Comparison of ENCODE assay signal across 24 cellular contexts in genomic region chr9:89539374-89539773, GRCh38. TPM values are rescaled to one million over a fixed set of nuclear protein-coding genes. Genes with fewer than 3 reads are reported as not detected.
DNase-seq lines count a peak whose midpoint lies in the region; ATAC-seq, FAIRE-seq and TF ChIP-seq lines count a peak whose summit lies in the region.
"Had no signal": no experiment of that assay in that cellular context is flagged by ENCODE, and none has a peak within 500 bp of the region (broad histone marks: within the 10 kb centered on the region; RNA-seq: fewer than 3 reads in every experiment).

No MANE protein-coding gene starts in this region.

- H3K27ac ChIP-seq in HepG2 (ENCODE audit: extremely low read length, insufficient read depth, low read length), result no peak overlapping the region
- H3K27ac ChIP-seq in right lobe of liver, result no peak overlapping the region
- no peak overlapping the region for H3K27ac ChIP-seq in endothelial cell of umbilical vein (ENCODE audit: insufficient read depth, low read depth, low read length)
- H3K27ac ChIP-seq: BLaER1 treated with 17β-estradiol and CSF1 and Interleukin-3, amounts not matched to agents 10 nM and 100 nM; body of pancreas; HL-60; left lung; SJCRH30 had no signal

- H3K9me1 ChIP-seq in endothelial cell of umbilical vein (replicated peaks; ENCODE audit: control insufficient read depth, extremely low read depth, insufficient read depth, low read length), result no peaks in the 10 kb centered on the region

- intact Hi-C loops in HepG2 (cut with micrococcal nuclease; ENCODE audit: unreplicated experiment), result no loop called here
- intact Hi-C loops in right lobe of liver (cut with DNase I), result loop anchor here in 1 of 2 donors (10.0 kb wide), 1 partner anchor 145 kb away; no protein-coding TSS in a partner anchor
- intact Hi-C loops in endothelial cell of umbilical vein (cut with micrococcal nuclease), result no loop called here

- TF ChIP-seq POLR2A in HepG2 (IDR thresholded peaks at IDR 0.05; ENCODE audit: insufficient read depth in 1 of 2, low read depth in 2 of 2, low read length in 2 of 2), result no peak
- TF ChIP-seq POLR2A in right lobe of liver (IDR thresholded peaks at IDR 0.05), result no peak
- TF ChIP-seq POLR2A in endothelial cell of umbilical vein (IDR thresholded peaks at IDR 0.05; ENCODE audit: low read depth, low read length), result no peak

- H3K4me1 Mint-ChIP-seq in T-helper 17 cell, result peaks cover 53% of the 10 kb centered on the region

- H3K27ac Mint-ChIP-seq in T-helper 17 cell, result peak overlapping the region; percentile 81
- H3K27ac Mint-ChIP-seq: mesothelial cell of epicardium, naive B cell had no signal

- FAIRE-seq in HepG2 (lab: Jason Lieb, UNC) (no peak), endothelial cell of umbilical vein (lab: Jason Lieb, UNC) (no peak)
- FAIRE-seq: D721Med, small intestine had no signal

- BruUV-seq in HepG2 (replicated peaks; lab: Mats Ljungman, UMichigan) (no TSS peak), endothelial cell of umbilical vein (replicated peaks; lab: Mats Ljungman, UMichigan) (no TSS peak)

- H3K27me3 ChIP-seq in HepG2 (ENCODE audit: control insufficient read depth in 1 of 2, insufficient read depth in 2 of 2, low read length in 2 of 2) (peaks cover 2 to 22% of the 10 kb centered on the region in 2 experiments; a peak in 3 of 5 replicates), right lobe of liver (no peaks in the 10 kb centered on the region), endothelial cell of umbilical vein (ENCODE audit: control insufficient read depth in 2 of 2, insufficient read depth in 2 of 2, low read length in 2 of 2) (no peaks in the 10 kb centered on the region)
- H3K27me3 ChIP-seq: body of pancreas, left lung, SJCRH30 had no signal

- H3K4me3 Mint-ChIP-seq in T-helper 17 cell, result no peak overlapping the region
- H3K4me3 Mint-ChIP-seq: activated CD8-positive, alpha-beta memory T cell treated with anti-CD3 and anti-CD28 coated beads, Interleukin-2, amount 10 ng/mL, durations not matched to agents 7 days and 5 days; mesothelial cell of epicardium; naive B cell had no signal

- H3K36me3 Mint-ChIP-seq in T-helper 17 cell (ENCODE audit: low read depth), result no peaks in the 10 kb centered on the region
- H3K36me3 Mint-ChIP-seq: mesothelial cell of epicardium, naive B cell had no signal

- H3K4me1 ChIP-seq in HepG2 (ENCODE audit: insufficient read depth, low read length) (peaks cover 15% of the 10 kb centered on the region), right lobe of liver (no peaks in the 10 kb centered on the region), endothelial cell of umbilical vein (ENCODE audit: control insufficient read depth, extremely low read depth, insufficient read depth, low read length) (no peaks in the 10 kb centered on the region)
- H3K4me1 ChIP-seq: SJCRH30 had no signal

- CTCF ChIA-PET in HepG2 (lab: Yijun Ruan, JAX; ENCODE audit: low intra/inter-chr PET ratio, low total read pairs) (no interaction called here), endothelial cell of umbilical vein (lab: Charles Lee) (interaction anchor here (1.5 to 2.6 kb wide), 2 partner anchors 9 to 11 kb away, joined by 3 to 17 read pairs; no protein-coding TSS in a partner anchor)

- POLR2A ChIA-PET in HepG2 (lab: Yijun Ruan, JAX) (no interaction called here), endothelial cell of umbilical vein (lab: Charles Lee) (no interaction called here)

- no peak overlapping the region for H3K4me3 ChIP-seq in HepG2 (replicated peaks in 1 of 3; ENCODE audit: insufficient read depth in 1 of 3, low read depth in 2 of 3, low read length in 3 of 3)
- no peak overlapping the region for H3K4me3 ChIP-seq in right lobe of liver
- no peak overlapping the region for H3K4me3 ChIP-seq in endothelial cell of umbilical vein (replicated peaks in 1 of 3; ENCODE audit: insufficient read depth in 1 of 3, low read depth in 1 of 3, low read length in 3 of 3)
- H3K4me3 ChIP-seq: BLaER1 treated with 17β-estradiol and CSF1 and Interleukin-3, amounts not matched to agents 10 nM and 100 nM; body of pancreas; left lung; SJCRH30 had no signal

- H3K9me3 ChIP-seq in HepG2 (ENCODE audit: low read length), result no peaks in the 10 kb centered on the region
- H3K9me3 ChIP-seq in right lobe of liver, result no peaks in the 10 kb centered on the region
- no peaks in the 10 kb centered on the region for H3K9me3 ChIP-seq in T-helper 17 cell (ENCODE audit: control insufficient read depth, low read length, poor library complexity, severe bottlenecking)
- H3K9me3 ChIP-seq in endothelial cell of umbilical vein (replicated peaks; ENCODE audit: control insufficient read depth, insufficient read depth, low read length), result no peaks in the 10 kb centered on the region
- H3K9me3 ChIP-seq: BLaER1 treated with 17β-estradiol and CSF1 and Interleukin-3, amounts not matched to agents 10 nM and 100 nM; body of pancreas; left lung; SJCRH30 had no signal

- no peaks in the 10 kb centered on the region for H3K36me3 ChIP-seq in HepG2 (replicated peaks in 1 of 2; ENCODE audit: control insufficient read depth in 1 of 2, insufficient read depth in 2 of 2, low read length in 2 of 2)
- no peaks in the 10 kb centered on the region for H3K36me3 ChIP-seq in right lobe of liver
- no peaks in the 10 kb centered on the region for H3K36me3 ChIP-seq in endothelial cell of umbilical vein (ENCODE audit: control insufficient read depth in 2 of 2, extremely low read depth in 1 of 2, insufficient read depth in 2 of 2, low read length in 2 of 2)
- H3K36me3 ChIP-seq: BLaER1 treated with 17β-estradiol and CSF1 and Interleukin-3, amounts not matched to agents 10 nM and 100 nM; left lung; SJCRH30 had no signal

- TF ChIP-seq EP300 in HepG2 (IDR thresholded peaks at IDR 0.05; ENCODE audit: low read depth in 2 of 2, low read length in 2 of 2) (no peak), HepG2 (CRISPR knock-in tag; IDR thresholded peaks at IDR 0.05; ENCODE audit: borderline replicate concordance) (no peak)

- WGBS in HepG2 (ENCODE audit: low lambda C conversion rate), result no CpG with 5 or more reads among the region's 8 CpGs
- no CpG with 5 or more reads among the region's 8 CpGs for WGBS in right lobe of liver (ENCODE audit: insufficient coverage, low coverage, low lambda C conversion rate, missing lambda C conversion rate)

- TF ChIP-seq RAD21 in HepG2 (CRISPR knock-in tag; IDR thresholded peaks at IDR 0.05), result no peak

- ATAC-seq in HepG2, result no peak
- ATAC-seq in right lobe of liver, result no peak
- no peak for ATAC-seq in T-helper 17 cell
- ATAC-seq in HG03175 (IDR thresholded peaks at IDR 0.05; ENCODE audit: unreplicated experiment), result no peak
- ATAC-seq: activated CD8-positive, alpha-beta memory T cell treated with anti-CD3 and anti-CD28 coated beads, Interleukin-2, amount 10 ng/mL, durations not matched to agents 7 days and 5 days; body of pancreas had no signal

- dilution Hi-C loops in endothelial cell of umbilical vein (cut with MboI; ENCODE audit: extremely low pct_ligation_motif_present, low sequenced_read_pairs), result no loop called here

- no peak overlapping the region for H3K4me2 ChIP-seq in HepG2 (ENCODE audit: low read depth, low read length)
- no peak overlapping the region for H3K4me2 ChIP-seq in endothelial cell of umbilical vein (ENCODE audit: insufficient read depth, low read length)
- H3K4me2 ChIP-seq: BLaER1 treated with 17β-estradiol and CSF1 and Interleukin-3, amounts not matched to agents 10 nM and 100 nM had no signal

- H4K20me1 ChIP-seq in HepG2 (ENCODE audit: insufficient read depth, low read length) (no peaks in the 10 kb centered on the region), endothelial cell of umbilical vein (replicated peaks; ENCODE audit: control insufficient read depth, extremely low read depth, insufficient read depth, low read length) (no peaks in the 10 kb centered on the region)
- H4K20me1 ChIP-seq: BLaER1 treated with 17β-estradiol and CSF1 and Interleukin-3, amounts not matched to agents 10 nM and 100 nM had no signal

- TF ChIP-seq CTCF in HepG2 (CRISPR knock-in tag; IDR thresholded peaks at IDR 0.05), result no peak
- no peak for TF ChIP-seq CTCF in right lobe of liver (IDR thresholded peaks at IDR 0.05)
- no peak for TF ChIP-seq CTCF in endothelial cell of umbilical vein (IDR thresholded peaks at IDR 0.05; ENCODE audit: extremely low read depth in 1 of 2, insufficient read depth in 1 of 2, low read depth in 1 of 2, low read length in 2 of 2)

- H3K27me3 Mint-ChIP-seq in T-helper 17 cell, result no peaks in the 10 kb centered on the region
- H3K27me3 Mint-ChIP-seq: activated CD8-positive, alpha-beta memory T cell treated with anti-CD3 and anti-CD28 coated beads, Interleukin-2, amount 10 ng/mL, durations not matched to agents 7 days and 5 days; naive B cell had no signal

- H3K79me2 ChIP-seq in HepG2 (ENCODE audit: insufficient read depth, low read length), result no peaks in the 10 kb centered on the region
- H3K79me2 ChIP-seq in endothelial cell of umbilical vein (ENCODE audit: control insufficient read depth, insufficient read depth, low read length), result no peaks in the 10 kb centered on the region

- DNase-seq in HepG2 (ENCODE audit: low spot score) (no peak), right lobe of liver (no peak), T-helper 17 cell (no peak), endothelial cell of umbilical vein (ENCODE audit: low read depth, low spot score) (no peak), NCI-H2081 (lab: John Stamatoyannopoulos, UW) (no peak), NCI-H2107 (lab: John Stamatoyannopoulos, UW) (no peak)
- DNase-seq: activated CD8-positive, alpha-beta memory T cell treated with anti-CD3 and anti-CD28 coated beads, Interleukin-2, amount 10 ng/mL, durations not matched to agents 7 days and 5 days; body of pancreas; HCEC 1CT; Kasumi-1; left lung; MV-4-11; naive B cell; NCI-H146; SJCRH30; small intestine; stimulated activated CD4-positive, alpha-beta T cell treated with anti-CD3 and anti-CD28 coated beads, Interleukin-1b, Interleukin-23, amount 100 ng/mL, for 48 hours; stimulated activated CD8-positive, alpha-beta memory T cell treated with anti-CD3 and anti-CD28 coated beads, Interleukin-4, amount 100 ng/mL, for 48 hours; trophoblast cell had no signal

- H3K9ac ChIP-seq in HepG2 (ENCODE audit: insufficient read depth, low read depth, low read length), result no peak overlapping the region
- no peak overlapping the region for H3K9ac ChIP-seq in endothelial cell of umbilical vein (replicated peaks; ENCODE audit: extremely low read depth, insufficient read depth, low read length)
- H3K9ac ChIP-seq: BLaER1 treated with 17β-estradiol and CSF1 and Interleukin-3, amounts not matched to agents 10 nM and 100 nM had no signal

- in situ Hi-C loops in HepG2 (cut with HindIII; ENCODE audit: extremely low pct_ligation_motif_present, low pct_unique_long_range_greater_than_20kb), result no loop called here

- H2AFZ ChIP-seq in HepG2 (ENCODE audit: low read length), result no peak overlapping the region
- no peak overlapping the region for H2AFZ ChIP-seq in endothelial cell of umbilical vein (ENCODE audit: low read depth, low read length)

RNA-seq across cellular contexts. Expression of gene SEMA4D, which starts 41.5 kb away (rescaled TPM):
- 0.07 and 0.13 TPM in 2 replicates for total RNA-seq in HepG2 (2016; rRNA removed; fragmentation: Illumina TruSeq; extraction: Trizol)
- 0.26 TPM in 1 of 2 replicates, not detected in the other for total RNA-seq in HepG2 (2016; cell fraction: cytosol; rRNA removed; fragmentation: Illumina TruSeq; extraction: Trizol; ENCODE audit: low read depth)
- total RNA-seq in HepG2 (2016; cell fraction: insoluble cytoplasmic fraction; rRNA removed; fragmentation: Illumina TruSeq; extraction: Trizol), result 0.10 and 0.13 TPM in 2 replicates
- 0.07 and 0.28 TPM in 2 replicates for total RNA-seq in HepG2 (2016; cell fraction: membrane; rRNA removed; fragmentation: Illumina TruSeq; extraction: Trizol)
- total RNA-seq in HepG2 (2016; cell fraction: nucleus; rRNA removed; fragmentation: Illumina TruSeq; extraction: Trizol), result 0.44 and 0.87 TPM in 2 replicates
- 0.16 and 0.17 TPM in 2 replicates for polyA plus RNA-seq in HepG2 (2011; rRNA removed)
- 0.12 and 0.23 TPM in 2 replicates for polyA plus RNA-seq in HepG2 (2011; cell fraction: cytosol; rRNA removed)
- polyA plus RNA-seq in HepG2 (2011; cell fraction: nucleus; rRNA removed), result 0.97 and 1.2 TPM in 2 replicates
- polyA plus RNA-seq in HepG2 (2012), result 0.85 and 1.2 TPM in 2 replicates
- 0.08 TPM in 1 of 2 replicates, not detected in the other for polyA plus RNA-seq in HepG2 (2016; cell fraction: cytosol; fragmentation: Illumina TruSeq; extraction: Trizol; ENCODE audit: low read depth)
- polyA plus RNA-seq in HepG2 (2016; cell fraction: insoluble cytoplasmic fraction; fragmentation: Illumina TruSeq; extraction: Trizol; ENCODE audit: low read depth), result 0.10 and 0.16 TPM in 2 replicates
- 0.08 and 0.11 TPM in 2 replicates for polyA plus RNA-seq in HepG2 (2016; cell fraction: membrane; fragmentation: Illumina TruSeq; extraction: Trizol; ENCODE audit: low read depth)
- 0.31 and 0.86 TPM in 2 replicates for polyA plus RNA-seq in HepG2 (2016; cell fraction: nucleus; fragmentation: Illumina TruSeq; extraction: Trizol; ENCODE audit: insufficient read depth, low read depth)
- 0.38 and 11.1 TPM in 2 replicates for polyA minus RNA-seq in HepG2 (2011; rRNA and poly(A)+ RNA removed; ENCODE audit: low replicate concordance)
- 2.1 TPM in 1 of 2 replicates, not detected in the other for polyA minus RNA-seq in HepG2 (2011; cell fraction: cytosol; rRNA and poly(A)+ RNA removed)
- polyA minus RNA-seq in HepG2 (2011; cell fraction: nucleus; rRNA and poly(A)+ RNA removed), result 0.26 and 0.87 TPM in 2 replicates
- total RNA-seq in right lobe of liver, result 1 to 10 TPM; 2.0 to 7.5 (median 3.5) TPM
- 100 to 1,000 TPM; 250 to 312 TPM for total RNA-seq in T-helper 17 cell
- 14.6 and 15.7 TPM in 2 replicates for total RNA-seq in endothelial cell of umbilical vein
- 2.9 and 3.9 TPM in 2 replicates for polyA plus RNA-seq in endothelial cell of umbilical vein
- 4.8 and 4.9 TPM in 2 replicates for polyA plus RNA-seq in endothelial cell of umbilical vein (2011; cell fraction: cytosol; rRNA removed)
- polyA plus RNA-seq in endothelial cell of umbilical vein (2011; cell fraction: nucleus; rRNA removed), result 33.4 and 34.4 TPM in 2 replicates
- polyA plus RNA-seq in endothelial cell of umbilical vein (2012), result 4.4 and 7.5 TPM in 2 replicates
- 6.8 and 7.8 TPM in 2 replicates for polyA minus RNA-seq in endothelial cell of umbilical vein
- 6.8 TPM for polyA minus RNA-seq in endothelial cell of umbilical vein (2011; cell fraction: cytosol; rRNA and poly(A)+ RNA removed)
- polyA minus RNA-seq in endothelial cell of umbilical vein (2011; cell fraction: nucleus; rRNA and poly(A)+ RNA removed), result 12.0 and 17.1 TPM in 2 replicates
- total RNA-seq: SJCRH30 had no signal

Comparison
In these comparisons a context has a peak if more than half of its experiments do, and no peak if none do; other contexts are left out.
1. RNA of gene SEMA4D, which starts 41.5 kb away (total RNA-seq): 250 to 312 TPM in T-helper 17 cell; 14.6 to 15.7 TPM in endothelial cell of umbilical vein, 2.0 to 7.5 TPM in right lobe of liver and 0.07 to 0.87 TPM in HepG2; every median in the first group is over 10 times any median in the second.